Comparison of ENCODE assay signal across 18 cellular contexts in genomic region chr9:92603100-92603499, GRCh38.
DNase-seq lines count a peak whose midpoint lies in the region; ATAC-seq, FAIRE-seq and TF ChIP-seq lines count a peak whose summit lies in the region.
"Had no signal": no experiment of that assay in that cellular context is flagged by ENCODE, and none has a peak within 500 bp of the region (broad histone marks: within the 10 kb centered on the region; RNA-seq: fewer than 3 reads in every experiment).

No MANE protein-coding gene starts in this region.

- BruUV-seq in HepG2 (replicated peaks; lab: Mats Ljungman, UMichigan): no TSS peak

- H3K4me2 ChIP-seq in HepG2 (ENCODE audit: low read depth, low read length): peak overlapping the region; percentile 23; the same call in 1 of the 2 replicates

- 45% methylated on average over 5 of the region's 5 CpGs for WGBS in HepG2 (ENCODE audit: low lambda C conversion rate)
- 87% methylated on average over 3 of the region's 5 CpGs for WGBS in right lobe of liver (ENCODE audit: insufficient coverage, low coverage, low lambda C conversion rate, missing lambda C conversion rate)
- 83% methylated on average over 5 of the region's 5 CpGs for WGBS in prostate gland

- no peaks in the 10 kb centered on the region for H3K79me2 ChIP-seq in HepG2 (ENCODE audit: insufficient read depth, low read length)

- intact Hi-C loops in HepG2 (cut with micrococcal nuclease; ENCODE audit: unreplicated experiment): no loop called here
- intact Hi-C loops in right lobe of liver (cut with DNase I): no loop called here
- intact Hi-C loops in prostate gland (cut with DNase I): no loop called here

- no peak for FAIRE-seq in HepG2 (lab: Jason Lieb, UNC)
- FAIRE-seq: G401.6, GM12891 had no signal

- H3K9ac ChIP-seq in HepG2 (ENCODE audit: insufficient read depth, low read depth, low read length): no peak overlapping the region

- TF ChIP-seq CTCF in HepG2 (CRISPR knock-in tag; IDR thresholded peaks at IDR 0.05) (no peak), right lobe of liver (IDR thresholded peaks at IDR 0.05) (no peak), prostate gland (IDR thresholded peaks at IDR 0.05) (no peak)

- H3K4me1 ChIP-seq in HepG2 (ENCODE audit: insufficient read depth, low read length) (peaks cover 52% of the 10 kb centered on the region), right lobe of liver (peaks cover 0 to 5% (median 0%) of the 10 kb centered on the region in 4 donors), prostate gland (replicated peaks) (no peaks in the 10 kb centered on the region)

- TF ChIP-seq POLR2A in HepG2 (IDR thresholded peaks at IDR 0.05; ENCODE audit: insufficient read depth in 1 of 2, low read depth in 2 of 2, low read length in 2 of 2): no peak
- no peak for TF ChIP-seq POLR2A in right lobe of liver (IDR thresholded peaks at IDR 0.05)
- TF ChIP-seq POLR2A in prostate gland (IDR thresholded peaks at IDR 0.05): no peak

- no peak overlapping the region for H3K4me3 ChIP-seq in HepG2 (replicated peaks in 1 of 3; ENCODE audit: insufficient read depth in 1 of 3, low read depth in 2 of 3, low read length in 3 of 3)
- no peak overlapping the region for H3K4me3 ChIP-seq in right lobe of liver
- no peak overlapping the region for H3K4me3 ChIP-seq in prostate gland

- H4K20me1 ChIP-seq in HepG2 (ENCODE audit: insufficient read depth, low read length): no peaks in the 10 kb centered on the region

- CTCF ChIA-PET in HepG2 (lab: Yijun Ruan, JAX; ENCODE audit: low intra/inter-chr PET ratio, low total read pairs): no interaction called here

- TF ChIP-seq RAD21 in HepG2 (CRISPR knock-in tag; IDR thresholded peaks at IDR 0.05): no peak

- H3K36me3 ChIP-seq in HepG2 (replicated peaks in 1 of 2; ENCODE audit: control insufficient read depth in 1 of 2, insufficient read depth in 2 of 2, low read length in 2 of 2) (no peaks in the 10 kb centered on the region), right lobe of liver (no peaks in the 10 kb centered on the region), prostate gland (no peaks in the 10 kb centered on the region)

- H3K27ac ChIP-seq in HepG2 (ENCODE audit: extremely low read length, insufficient read depth, low read length): no peak overlapping the region
- no peak overlapping the region for H3K27ac ChIP-seq in right lobe of liver
- H3K27ac ChIP-seq in prostate gland: no peak overlapping the region
- H3K27ac ChIP-seq: HL-60 had no signal

- H3K27me3 ChIP-seq in HepG2 (ENCODE audit: control insufficient read depth in 1 of 2, insufficient read depth in 2 of 2, low read length in 2 of 2) (no peaks in the 10 kb centered on the region), right lobe of liver (no peaks in the 10 kb centered on the region), prostate gland (replicated peaks; ENCODE audit: insufficient read depth) (no peaks in the 10 kb centered on the region)

- POLR2A ChIA-PET in HepG2 (lab: Yijun Ruan, JAX): no interaction called here

- TF ChIP-seq EP300 in HepG2 (IDR thresholded peaks at IDR 0.05; ENCODE audit: low read depth in 2 of 2, low read length in 2 of 2) (no peak), HepG2 (CRISPR knock-in tag; IDR thresholded peaks at IDR 0.05; ENCODE audit: borderline replicate concordance) (no peak)

- ATAC-seq in HepG2: peak; percentile 68
- no peak for ATAC-seq in right lobe of liver
- ATAC-seq in esophagus mucosa: peak; percentile 14
- ATAC-seq in HG02885 (IDR thresholded peaks at IDR 0.05; ENCODE audit: poor library complexity, unreplicated experiment): no peak
- ATAC-seq in GM21528 (IDR thresholded peaks at IDR 0.05; ENCODE audit: low FRiP score, unreplicated experiment): no peak

- no peak overlapping the region for H2AFZ ChIP-seq in HepG2 (ENCODE audit: low read length)

- H3K9me3 ChIP-seq in HepG2 (ENCODE audit: low read length) (no peaks in the 10 kb centered on the region), right lobe of liver (no peaks in the 10 kb centered on the region), prostate gland (no peaks in the 10 kb centered on the region)

- in situ Hi-C loops in HepG2 (cut with HindIII; ENCODE audit: extremely low pct_ligation_motif_present, low pct_unique_long_range_greater_than_20kb): no loop called here

- peak; percentile 31 for DNase-seq in HepG2 (ENCODE audit: low spot score)
- DNase-seq in right lobe of liver: no peak
- peak; percentile 0 for DNase-seq in prostate gland (ENCODE audit: low spot score)
- DNase-seq in AG20443 (ENCODE audit: low spot score): no peak
- DNase-seq: ACHN; C1 segment of cervical spinal cord; CD4-positive, alpha-beta T cell; DMS79 treated with DMSO at 0.1 percent for 48 hours; EL; GOT3; H9; KBM-7 had no signal

TF ChIP-seq in HepG2, 621 proteins besides CTCF, POLR2A, EP300 and RAD21:
- TF ChIP-seq, protein P1, sequence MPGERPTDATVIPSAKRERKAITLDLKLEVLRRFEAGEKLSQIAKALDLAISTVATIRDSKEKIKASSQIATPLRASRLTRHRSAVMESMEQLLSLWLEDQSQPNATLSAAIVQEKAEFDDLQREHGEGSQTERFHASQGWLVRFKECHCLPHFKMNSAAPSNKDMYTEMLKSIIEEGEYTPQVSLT (CRISPR knock-in tag; IDR thresholded peaks at IDR 0.05; ENCODE audit: borderline replicate concordance, low read depth): no peak
- TF ChIP-seq ARNT (IDR thresholded peaks at IDR 0.05) (no peak), REPIN1 (CRISPR knock-in tag; IDR thresholded peaks at IDR 0.05; ENCODE audit: borderline replicate concordance, low read depth) (no peak), PTBP1 (IDR thresholded peaks at IDR 0.05; ENCODE audit: low read depth, low read length, poor library complexity, severe bottlenecking) (no peak), ZFP41 (CRISPR knock-in tag; IDR thresholded peaks at IDR 0.05; ENCODE audit: borderline replicate concordance) (no peak), KDM6A (CRISPR knock-in tag; IDR thresholded peaks at IDR 0.05; ENCODE audit: low read depth) (no peak), ZNF275 (CRISPR knock-in tag; IDR thresholded peaks at IDR 0.05; ENCODE audit: borderline replicate concordance) (no peak), SALL1 (CRISPR knock-in tag; IDR thresholded peaks at IDR 0.05) (no peak), ZNF232 (CRISPR knock-in tag; IDR thresholded peaks at IDR 0.05; ENCODE audit: borderline replicate concordance) (no peak), ATAD3A (CRISPR knock-in tag; IDR thresholded peaks at IDR 0.05) (no peak), GMEB1 (CRISPR knock-in tag; IDR thresholded peaks at IDR 0.05; ENCODE audit: borderline replicate concordance) (no peak), CCAR2 (optimal IDR thresholded peaks at IDR 0.05; ENCODE audit: low read depth, low read length) (no peak), ZSCAN12 (CRISPR knock-in tag; IDR thresholded peaks at IDR 0.05) (no peak), NFKBIZ (CRISPR knock-in tag; IDR thresholded peaks at IDR 0.05) (no peak), RFXAP (CRISPR knock-in tag; IDR thresholded peaks at IDR 0.05; ENCODE audit: borderline replicate concordance) (no peak), ZNF121 (CRISPR knock-in tag; IDR thresholded peaks at IDR 0.05) (0 out of 2 replicates have a peak, but pooled peaks have one; percentile 20), SOX6 (IDR thresholded peaks at IDR 0.05) (no peak), SOX6 (CRISPR knock-in tag; IDR thresholded peaks at IDR 0.05) (peak; percentile 16; the same call in 1 of the 2 replicates), ELF1 (CRISPR knock-in tag; IDR thresholded peaks at IDR 0.05) (no peak), MAFK (conservative IDR thresholded peaks at IDR 0.05 in 1 of 2, IDR thresholded peaks at IDR 0.05 in 1 of 2; ENCODE audit: low read length in 2 of 2) (no peak), ZNF841 (CRISPR knock-in tag; IDR thresholded peaks at IDR 0.05; ENCODE audit: borderline replicate concordance) (no peak), ZNF83 (CRISPR knock-in tag; IDR thresholded peaks at IDR 0.05; ENCODE audit: borderline replicate concordance) (no peak), ZNF3 (CRISPR knock-in tag; IDR thresholded peaks at IDR 0.05) (0 out of 2 replicates have a peak, but pooled peaks have one; percentile 34), KLF6 (CRISPR knock-in tag; IDR thresholded peaks at IDR 0.05) (no peak), ZFX (CRISPR knock-in tag; IDR thresholded peaks at IDR 0.05; ENCODE audit: low read depth) (0 out of 2 replicates have a peak, but pooled peaks have one; percentile 49), ZBTB7B (CRISPR knock-in tag; IDR thresholded peaks at IDR 0.05) (no peak), GPN1 (CRISPR knock-in tag; IDR thresholded peaks at IDR 0.05; ENCODE audit: borderline replicate concordance) (no peak)

Comparison
In these comparisons a context has a peak if more than half of its experiments do, and no peak if none do; other contexts are left out.
1. ATAC-seq: peak in HepG2 (single experiment) and esophagus mucosa (single experiment); none in right lobe of liver (0 of 4), HG02885 (single experiment) and GM21528 (single experiment).
2. DNase-seq: peak in HepG2 (single experiment) and prostate gland (single experiment); none in right lobe of liver (0 of 3) and AG20443 (single experiment).